3 cellular contexts compared by ENCODE assay signal in the genomic region with DNA sequence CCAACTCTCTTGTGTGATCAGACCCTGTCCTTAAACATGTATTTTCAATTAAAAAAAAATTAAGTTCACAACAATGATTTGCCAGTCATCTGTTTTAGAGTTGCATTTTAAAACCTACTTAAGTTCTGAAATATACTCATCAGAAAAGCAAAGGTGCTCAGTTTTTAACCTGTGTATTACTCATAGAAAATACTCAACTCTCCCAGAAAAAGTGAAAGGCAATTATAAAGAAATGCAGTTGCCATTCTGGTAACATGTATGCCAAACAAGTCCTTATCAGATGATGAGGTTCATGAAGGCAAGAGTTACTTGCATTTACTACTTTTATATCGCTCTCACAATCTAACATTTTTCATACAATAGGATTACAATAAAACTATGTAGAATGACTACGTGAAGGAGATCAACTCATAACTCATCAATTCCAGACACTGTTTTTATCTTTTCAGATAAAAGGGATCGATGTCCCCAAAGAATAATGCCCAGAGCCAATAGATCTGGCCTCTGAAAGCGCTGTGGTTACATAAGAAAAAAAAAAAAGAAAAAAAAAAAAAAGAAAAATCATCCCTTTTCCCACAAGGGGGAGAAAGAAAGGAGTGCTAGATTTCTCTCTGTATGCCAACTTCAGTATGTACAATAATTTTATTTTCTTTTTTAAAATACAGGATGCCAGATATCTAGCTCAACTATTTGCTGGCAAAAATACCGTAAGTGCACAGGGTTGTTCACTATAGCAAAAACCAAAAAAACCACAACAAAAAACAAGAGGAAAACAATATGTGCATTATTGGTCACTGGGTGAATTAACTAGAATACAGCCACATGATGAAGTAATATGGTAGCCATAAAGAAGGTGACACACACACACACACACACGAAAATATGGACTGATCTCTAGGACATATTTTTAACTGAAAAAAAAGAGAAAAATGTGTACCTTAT.
TF ChIP-seq lines count a peak whose summit lies in the region.

No MANE protein-coding gene starts in this region.

TF ChIP-seq in SK-N-SH, 30 proteins besides CTCF, POLR2A, EP300 and RAD21 (continues in another document):
- TF ChIP-seq EZH2phosphoT487 (IDR thresholded peaks at IDR 0.05; ENCODE audit: borderline replicate concordance, low read depth): no peak
- TF ChIP-seq REST (IDR thresholded peaks at IDR 0.05; ENCODE audit: low read depth, low read length): no peak
- TF ChIP-seq FOSL2 (IDR thresholded peaks at IDR 0.05; ENCODE audit: borderline replicate concordance, low read depth): no peak
- TF ChIP-seq FOXM1 (IDR thresholded peaks at IDR 0.05; ENCODE audit: low read depth): no peak
- TF ChIP-seq FOXJ3 (CRISPR knock-in tag; IDR thresholded peaks at IDR 0.05): no peak
- no peak for TF ChIP-seq JUND (IDR thresholded peaks at IDR 0.05)
- TF ChIP-seq TEAD4 (IDR thresholded peaks at IDR 0.05; ENCODE audit: borderline replicate concordance, insufficient read depth): no peak
- no peak for TF ChIP-seq NFIC (IDR thresholded peaks at IDR 0.05; ENCODE audit: borderline replicate concordance)
- TF ChIP-seq POLR2AphosphoS5 (IDR thresholded peaks at IDR 0.05; ENCODE audit: low read depth, low read length): no peak
- TF ChIP-seq, protein P1, sequence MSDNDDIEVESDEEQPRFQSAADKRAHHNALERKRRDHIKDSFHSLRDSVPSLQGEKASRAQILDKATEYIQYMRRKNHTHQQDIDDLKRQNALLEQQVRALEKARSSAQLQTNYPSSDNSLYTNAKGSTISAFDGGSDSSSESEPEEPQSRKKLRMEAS (IDR thresholded peaks at IDR 0.05; ENCODE audit: low read depth): no peak
- no peak for TF ChIP-seq TAF1 (IDR thresholded peaks at IDR 0.05; ENCODE audit: borderline replicate concordance, low read depth, low read length)
- TF ChIP-seq GABPA (IDR thresholded peaks at IDR 0.05; ENCODE audit: low read depth): no peak
- TF ChIP-seq, protein P2, sequence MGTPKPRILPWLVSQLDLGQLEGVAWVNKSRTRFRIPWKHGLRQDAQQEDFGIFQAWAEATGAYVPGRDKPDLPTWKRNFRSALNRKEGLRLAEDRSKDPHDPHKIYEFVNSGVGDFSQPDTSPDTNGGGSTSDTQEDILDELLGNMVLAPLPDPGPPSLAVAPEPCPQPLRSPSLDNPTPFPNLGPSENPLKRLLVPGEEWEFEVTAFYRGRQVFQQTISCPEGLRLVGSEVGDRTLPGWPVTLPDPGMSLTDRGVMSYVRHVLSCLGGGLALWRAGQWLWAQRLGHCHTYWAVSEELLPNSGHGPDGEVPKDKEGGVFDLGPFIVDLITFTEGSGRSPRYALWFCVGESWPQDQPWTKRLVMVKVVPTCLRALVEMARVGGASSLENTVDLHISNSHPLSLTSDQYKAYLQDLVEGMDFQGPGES (IDR thresholded peaks at IDR 0.05; ENCODE audit: low read depth, low read length): no peak

TF ChIP-seq in SK-N-SH treated with all-trans-retinoic acid at 6 μM for 48 hours, 23 proteins besides CTCF, POLR2A, EP300 and RAD21:
- TF ChIP-seq GLIS3 (CRISPR knock-in tag; IDR thresholded peaks at IDR 0.05) (no peak), ISL1 (CRISPR knock-in tag; IDR thresholded peaks at IDR 0.05) (no peak), SNAI2 (CRISPR knock-in tag; IDR thresholded peaks at IDR 0.05) (no peak), BACH2 (CRISPR knock-in tag; IDR thresholded peaks at IDR 0.05; ENCODE audit: borderline replicate concordance) (no peak), PATZ1 (CRISPR knock-in tag; IDR thresholded peaks at IDR 0.05; ENCODE audit: borderline replicate concordance) (no peak), TOX (CRISPR knock-in tag; IDR thresholded peaks at IDR 0.05; ENCODE audit: borderline replicate concordance) (no peak), PPARA (CRISPR knock-in tag; IDR thresholded peaks at IDR 0.05; ENCODE audit: borderline replicate concordance) (no peak), TSHZ2 (CRISPR knock-in tag; IDR thresholded peaks at IDR 0.05) (no peak)

TF ChIP-seq in IMR-90, 13 proteins besides CTCF, POLR2A, EP300 and RAD21:
- TF ChIP-seq BHLHE40 (IDR thresholded peaks at IDR 0.05; ENCODE audit: low read depth, low read length) (no peak), CEBPB (IDR thresholded peaks at IDR 0.05; ENCODE audit: low read depth, low read length) (no peak), ELK1 (IDR thresholded peaks at IDR 0.05; ENCODE audit: borderline replicate concordance, low read depth, low read length) (no peak), MAZ (IDR thresholded peaks at IDR 0.05; ENCODE audit: borderline replicate concordance, low read depth, low read length) (no peak), NFE2L2 (IDR thresholded peaks at IDR 0.05; ENCODE audit: low read depth, low read length) (no peak), RCOR1 (IDR thresholded peaks at IDR 0.05; ENCODE audit: insufficient replicate concordance, low read length) (no peak), MXI1 (IDR thresholded peaks at IDR 0.05; ENCODE audit: borderline replicate concordance, low read depth, low read length) (no peak), FOS (IDR thresholded peaks at IDR 0.05; ENCODE audit: low read depth, low read length) (no peak), USF2 (IDR thresholded peaks at IDR 0.05; ENCODE audit: low read depth, low read length) (no peak)
